ENCODE assay signal across 33 cellular contexts in genomic region chr5:55471468-55471867, GRCh38.
"Had no signal": no experiment of that assay in that cellular context is flagged by ENCODE, and none has a peak within 500 bp of the region (broad histone marks: within the 10 kb centered on the region; RNA-seq: fewer than 3 reads in every experiment).

No MANE protein-coding gene starts in this region.

- H3K27me3 ChIP-seq: adrenal gland, cardiac muscle cell, colonic mucosa, dorsolateral prefrontal cortex, heart left ventricle, pancreas, sigmoid colon had no signal

- H3K4me3 Mint-ChIP-seq: activated naive CD4-positive, alpha-beta T cell treated with anti-CD3 and anti-CD28 coated beads for 36 hours; activated naive CD8-positive, alpha-beta T cell treated with anti-CD3 and anti-CD28 coated beads for 36 hours; activated T-helper 1 cell treated with anti-CD3 and anti-CD28 coated beads, Interleukin-12 subunit alpha, Interleukin-12 subunit beta, Interleukin-2, Interleukin-4 antibody, amounts not matched to agents 30 ng/mL and 10 ng/mL and 1 ng/mL, durations not matched to agents 14 hours and 24 hours and 36 hours; brain; effector memory CD8-positive, alpha-beta T cell; immature natural killer cell; naive thymus-derived CD4-positive, alpha-beta T cell; neural crest cell; stimulated activated effector memory CD8-positive, alpha-beta T cell treated with anti-CD3 and anti-CD28 coated beads, Interleukin-12 subunit alpha, Interleukin-12 subunit beta, amount 100 ng/mL, for 72 hours; stimulated activated naive CD8-positive, alpha-beta T cell treated with anti-CD3 and anti-CD28 coated beads, Interleukin-15, Interleukin-2, amounts not matched to agents 100 ng/mL and 50 ng/mL, for 24 hours; T-helper 2 cell treated with Interferon-gamma antibody and Interleukin-4, amounts not matched to agents 5 μg/mL and 100 μg/mL, for 36 hours had no signal

- H3K27ac Mint-ChIP-seq: activated naive CD4-positive, alpha-beta T cell treated with anti-CD3 and anti-CD28 coated beads for 36 hours; activated naive CD8-positive, alpha-beta T cell treated with anti-CD3 and anti-CD28 coated beads for 36 hours; activated T-helper 1 cell treated with anti-CD3 and anti-CD28 coated beads, Interleukin-12 subunit alpha, Interleukin-12 subunit beta, Interleukin-2, Interleukin-4 antibody, amounts not matched to agents 30 ng/mL and 10 ng/mL and 1 ng/mL, durations not matched to agents 14 hours and 24 hours and 36 hours; brain; effector memory CD8-positive, alpha-beta T cell; immature natural killer cell; stimulated activated naive CD8-positive, alpha-beta T cell treated with anti-CD3 and anti-CD28 coated beads, Interleukin-15, Interleukin-2, amounts not matched to agents 100 ng/mL and 50 ng/mL, for 24 hours; T-helper 2 cell treated with Interferon-gamma antibody and Interleukin-4, amounts not matched to agents 5 μg/mL and 100 μg/mL, for 36 hours had no signal

- H3K27me3 Mint-ChIP-seq: activated naive CD8-positive, alpha-beta T cell treated with anti-CD3 and anti-CD28 coated beads for 36 hours; brain; effector memory CD8-positive, alpha-beta T cell; naive thymus-derived CD4-positive, alpha-beta T cell; stimulated activated naive CD8-positive, alpha-beta T cell treated with anti-CD3 and anti-CD28 coated beads, Interleukin-15, Interleukin-2, amounts not matched to agents 100 ng/mL and 50 ng/mL, for 24 hours had no signal

- DNase-seq: activated CD4-positive, alpha-beta T cell treated with anti-CD3 and anti-CD28 coated beads for 4 hours; activated CD4-positive, alpha-beta T cell treated with anti-CD3 and anti-CD28 coated beads, Interleukin-2, amount 50 U/mL, for 48 hours; activated CD8-positive, alpha-beta memory T cell treated with anti-CD3 and anti-CD28 coated beads for 24 hours; activated effector memory CD4-positive, alpha-beta T cell treated with anti-CD3 and anti-CD28 coated beads, Interleukin-2, amount 50 U/mL, for 16 hours; activated naive CD4-positive, alpha-beta T cell treated with anti-CD3 and anti-CD28 coated beads for 36 hours; activated naive CD8-positive, alpha-beta T cell treated with anti-CD3 and anti-CD28 coated beads for 36 hours; adrenal gland; aorta; cerebellar nuclear complex; colonic mucosa; dorsolateral prefrontal cortex; effector memory CD8-positive, alpha-beta T cell; heart left ventricle; hypothalamus; immature natural killer cell; left ventricle myocardium superior; midbrain; naive thymus-derived CD4-positive, alpha-beta T cell; nucleus accumbens; pancreas; sigmoid colon; small intestine; stimulated activated CD4-positive, alpha-beta T cell treated with anti-CD3 and anti-CD28 coated beads, Interleukin-4, amount 100 ng/mL, for 24 hours; trophoblast cell had no signal

- H3K27ac ChIP-seq: adrenal gland, cardiac muscle cell, colonic mucosa, dorsolateral prefrontal cortex, heart left ventricle, pancreas, prostate gland, sigmoid colon, thoracic aorta had no signal

- H3K9me3 Mint-ChIP-seq: activated naive CD4-positive, alpha-beta T cell treated with anti-CD3 and anti-CD28 coated beads for 36 hours; activated naive CD8-positive, alpha-beta T cell treated with anti-CD3 and anti-CD28 coated beads for 36 hours; activated T-helper 1 cell treated with anti-CD3 and anti-CD28 coated beads, Interleukin-12 subunit alpha, Interleukin-12 subunit beta, Interleukin-2, Interleukin-4 antibody, amounts not matched to agents 30 ng/mL and 10 ng/mL and 1 ng/mL, durations not matched to agents 14 hours and 24 hours and 36 hours; brain; effector memory CD8-positive, alpha-beta T cell; immature natural killer cell; naive thymus-derived CD4-positive, alpha-beta T cell; neural crest cell; stimulated activated effector memory CD8-positive, alpha-beta T cell treated with anti-CD3 and anti-CD28 coated beads, Interleukin-12 subunit alpha, Interleukin-12 subunit beta, amount 100 ng/mL, for 72 hours; stimulated activated naive CD8-positive, alpha-beta T cell treated with anti-CD3 and anti-CD28 coated beads, Interleukin-15, Interleukin-2, amounts not matched to agents 100 ng/mL and 50 ng/mL, for 24 hours; T-helper 2 cell treated with Interferon-gamma antibody and Interleukin-4, amounts not matched to agents 5 μg/mL and 100 μg/mL, for 36 hours had no signal

- H3K9me3 ChIP-seq: adrenal gland, colonic mucosa, heart left ventricle, pancreas, prostate gland, sigmoid colon, thoracic aorta had no signal

- H3K4me1 Mint-ChIP-seq: immature natural killer cell; neural crest cell; stimulated activated effector memory CD8-positive, alpha-beta T cell treated with anti-CD3 and anti-CD28 coated beads, Interleukin-12 subunit alpha, Interleukin-12 subunit beta, amount 100 ng/mL, for 72 hours had no signal

- H3K36me3 Mint-ChIP-seq: immature natural killer cell; stimulated activated effector memory CD8-positive, alpha-beta T cell treated with anti-CD3 and anti-CD28 coated beads, Interleukin-12 subunit alpha, Interleukin-12 subunit beta, amount 100 ng/mL, for 72 hours had no signal

- ATAC-seq: effector memory CD8-positive, alpha-beta T cell; heart left ventricle; left ventricle myocardium superior; naive thymus-derived CD4-positive, alpha-beta T cell; stimulated activated effector memory CD8-positive, alpha-beta T cell treated with anti-CD3 and anti-CD28 coated beads, Interleukin-12 subunit alpha, Interleukin-12 subunit beta, amount 100 ng/mL, for 72 hours had no signal
